1 cellular context compared by ENCODE assay signal in the genomic region with DNA sequence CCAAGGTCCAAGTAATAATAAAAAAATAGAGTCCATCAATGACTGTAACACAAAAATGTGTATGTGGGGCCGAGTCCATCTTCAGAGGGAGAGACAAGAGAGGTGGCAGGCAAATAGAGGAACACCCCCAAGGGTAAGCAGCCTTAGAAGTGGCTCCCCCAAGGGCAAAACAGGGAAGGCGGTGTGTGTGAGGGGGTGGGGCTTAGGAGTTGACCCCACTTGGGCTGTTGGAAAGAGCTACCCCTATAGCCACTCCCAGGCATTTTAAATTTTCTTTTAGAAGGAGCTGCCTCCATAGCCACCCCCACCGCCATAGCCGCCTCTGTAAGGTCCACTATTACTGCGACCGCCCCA.
TF ChIP-seq lines count a peak whose summit lies in the region.

No MANE protein-coding gene starts in this region.

TF ChIP-seq in K562, 482 proteins besides CTCF, POLR2A, EP300 and RAD21 (continued from another document):
- TF ChIP-seq, protein P1, sequence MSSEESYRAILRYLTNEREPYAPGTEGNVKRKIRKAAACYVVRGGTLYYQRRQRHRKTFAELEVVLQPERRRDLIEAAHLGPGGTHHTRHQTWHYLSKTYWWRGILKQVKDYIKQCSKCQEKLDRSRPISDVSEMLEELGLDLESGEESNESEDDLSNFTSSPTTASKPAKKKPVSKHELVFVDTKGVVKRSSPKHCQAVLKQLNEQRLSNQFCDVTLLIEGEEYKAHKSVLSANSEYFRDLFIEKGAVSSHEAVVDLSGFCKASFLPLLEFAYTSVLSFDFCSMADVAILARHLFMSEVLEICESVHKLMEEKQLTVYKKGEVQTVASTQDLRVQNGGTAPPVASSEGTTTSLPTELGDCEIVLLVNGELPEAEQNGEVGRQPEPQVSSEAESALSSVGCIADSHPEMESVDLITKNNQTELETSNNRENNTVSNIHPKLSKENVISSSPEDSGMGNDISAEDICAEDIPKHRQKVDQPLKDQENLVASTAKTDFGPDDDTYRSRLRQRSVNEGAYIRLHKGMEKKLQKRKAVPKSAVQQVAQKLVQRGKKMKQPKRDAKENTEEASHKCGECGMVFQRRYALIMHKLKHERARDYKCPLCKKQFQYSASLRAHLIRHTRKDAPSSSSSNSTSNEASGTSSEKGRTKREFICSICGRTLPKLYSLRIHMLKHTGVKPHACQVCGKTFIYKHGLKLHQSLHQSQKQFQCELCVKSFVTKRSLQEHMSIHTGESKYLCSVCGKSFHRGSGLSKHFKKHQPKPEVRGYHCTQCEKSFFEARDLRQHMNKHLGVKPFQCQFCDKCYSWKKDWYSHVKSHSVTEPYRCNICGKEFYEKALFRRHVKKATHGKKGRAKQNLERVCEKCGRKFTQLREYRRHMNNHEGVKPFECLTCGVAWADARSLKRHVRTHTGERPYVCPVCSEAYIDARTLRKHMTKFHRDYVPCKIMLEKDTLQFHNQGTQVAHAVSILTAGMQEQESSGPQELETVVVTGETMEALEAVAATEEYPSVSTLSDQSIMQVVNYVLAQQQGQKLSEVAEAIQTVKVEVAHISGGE (CRISPR knock-in tag; IDR thresholded peaks at IDR 0.05) = no peak
- TF ChIP-seq, protein P2, sequence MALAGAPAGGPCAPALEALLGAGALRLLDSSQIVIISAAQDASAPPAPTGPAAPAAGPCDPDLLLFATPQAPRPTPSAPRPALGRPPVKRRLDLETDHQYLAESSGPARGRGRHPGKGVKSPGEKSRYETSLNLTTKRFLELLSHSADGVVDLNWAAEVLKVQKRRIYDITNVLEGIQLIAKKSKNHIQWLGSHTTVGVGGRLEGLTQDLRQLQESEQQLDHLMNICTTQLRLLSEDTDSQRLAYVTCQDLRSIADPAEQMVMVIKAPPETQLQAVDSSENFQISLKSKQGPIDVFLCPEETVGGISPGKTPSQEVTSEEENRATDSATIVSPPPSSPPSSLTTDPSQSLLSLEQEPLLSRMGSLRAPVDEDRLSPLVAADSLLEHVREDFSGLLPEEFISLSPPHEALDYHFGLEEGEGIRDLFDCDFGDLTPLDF (CRISPR knock-in tag; IDR thresholded peaks at IDR 0.05) = no peak
